ENCODE assay signal across 1 cellular context in genomic region chr7:42237891-42238531, GRCh38.
TF ChIP-seq lines count a peak whose summit lies in the region.

No MANE protein-coding gene starts in this region.

TF ChIP-seq in SK-N-SH, 30 proteins besides CTCF, POLR2A, EP300 and RAD21 (continued from another document):
- no peak for TF ChIP-seq REST (IDR thresholded peaks at IDR 0.05; ENCODE audit: low read depth, low read length)
- TF ChIP-seq SIN3A (IDR thresholded peaks at IDR 0.05; ENCODE audit: borderline replicate concordance, low read depth, low read length): no peak
